18 cellular contexts compared by ENCODE assay signal in the genomic region with DNA sequence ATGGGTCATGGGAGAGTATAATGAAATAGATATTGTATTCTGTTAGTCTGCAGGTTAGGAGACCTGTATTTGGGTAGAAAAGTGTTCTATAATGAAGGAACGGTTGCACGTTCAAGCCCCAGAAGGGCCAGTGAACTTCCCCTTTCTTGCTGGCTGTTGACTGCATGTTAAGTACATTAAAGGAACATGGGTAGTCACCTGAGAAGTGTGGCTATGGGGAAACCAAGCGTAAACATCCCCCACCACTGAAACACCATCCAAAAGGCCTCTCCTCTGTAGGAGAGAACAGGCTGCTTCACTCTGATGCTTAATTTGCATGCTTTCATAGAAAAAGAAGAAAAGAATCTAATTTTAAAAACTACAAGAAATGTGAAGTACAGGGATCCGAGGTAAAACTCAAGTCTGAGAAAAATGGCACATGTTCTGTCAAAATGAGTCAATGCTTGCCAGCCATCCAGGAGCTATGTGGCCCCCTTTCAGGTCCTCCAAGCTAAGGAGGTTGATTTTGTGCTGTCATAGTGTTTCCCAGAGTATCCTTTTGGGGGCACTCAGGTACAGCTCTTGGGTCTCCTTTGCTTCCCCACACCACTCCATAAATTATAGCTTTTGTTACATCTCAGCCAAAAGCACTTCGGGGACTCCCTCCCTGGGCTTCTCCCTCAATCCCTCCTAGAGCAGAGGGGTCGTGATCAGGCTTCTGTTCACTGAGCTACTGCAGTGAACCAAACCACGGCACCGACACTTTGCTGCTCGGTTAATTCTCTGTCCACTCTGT.
DNase-seq lines count a peak whose midpoint lies in the region; ATAC-seq and TF ChIP-seq lines count a peak whose summit lies in the region.
"Had no signal": no experiment of that assay in that cellular context is flagged by ENCODE, and none has a peak within 500 bp of the region (broad histone marks: within the 10 kb centered on the region; RNA-seq: fewer than 3 reads in every experiment).

No MANE protein-coding gene starts in this region.

- H3K4me3 Mint-ChIP-seq in H9 = no peak overlapping the region
- no peak overlapping the region for H3K4me3 Mint-ChIP-seq in neural progenitor cell
- H3K4me3 Mint-ChIP-seq: activated CD4-positive, alpha-beta T cell treated with anti-CD3 and anti-CD28 coated beads, Interleukin-2, amount 10 ng/mL, durations not matched to agents 7 days and 5 days; activated naive CD4-positive, alpha-beta T cell treated with anti-CD3 and anti-CD28 coated beads, Interleukin-2, amount 10 ng/mL, durations not matched to agents 7 days and 5 days had no signal

- H3K14ac ChIP-seq in H9 (ENCODE audit: insufficient read depth, low read length) = no peak overlapping the region

- H3K27me3 Mint-ChIP-seq in H9 (ENCODE audit: low read depth) (no peaks in the 10 kb centered on the region; the same call in 1 of the 2 replicates), neural progenitor cell (ENCODE audit: insufficient read depth, low read depth) (no peaks in the 10 kb centered on the region)
- H3K27me3 Mint-ChIP-seq: activated CD4-positive, alpha-beta T cell treated with anti-CD3 and anti-CD28 coated beads, Interleukin-2, amount 10 ng/mL, durations not matched to agents 7 days and 5 days; activated naive CD4-positive, alpha-beta T cell treated with anti-CD3 and anti-CD28 coated beads, Interleukin-2, amount 10 ng/mL, durations not matched to agents 7 days and 5 days had no signal

- H2AK5ac ChIP-seq in H9 (ENCODE audit: insufficient read length, low read length) = no peak overlapping the region

- H2BK5ac ChIP-seq in H9 (ENCODE audit: insufficient read length, low read length) = no peak overlapping the region

- H2AFZ ChIP-seq in H9 (ENCODE audit: low read length) (no peak overlapping the region), neural progenitor cell (replicated peaks) (peak overlapping the region; percentile 50)

- TF ChIP-seq CTCF in H9 (conservative IDR thresholded peaks at IDR 0.05) = peak; percentile 52
- TF ChIP-seq CTCF in neural progenitor cell (IDR thresholded peaks at IDR 0.05) = peak; percentile 48

- no peak overlapping the region for H3K23ac ChIP-seq in H9 (ENCODE audit: insufficient read length, low read depth, low read length)

- no peak overlapping the region for H4K8ac ChIP-seq in H9 (replicated peaks; ENCODE audit: insufficient read length, low read depth, low read length)

- H3K9me3 Mint-ChIP-seq in H9 = peaks cover 19 to 21% of the 10 kb centered on the region in 2 experiments
- peaks cover 18% of the 10 kb centered on the region for H3K9me3 Mint-ChIP-seq in neural progenitor cell

- DNase-seq in DMS 273 (lab: John Stamatoyannopoulos, UW; ENCODE audit: unreplicated experiment) (peak; percentile 15), DMS 273 treated with DMSO at 0.1 percent for 48 hours (lab: John Stamatoyannopoulos, UW) (no peak), H9 (no peak), SW480 (ENCODE audit: low spot score) (peak; percentile 5), neural progenitor cell (ENCODE audit: low spot score) (peak; percentile 28), activated T-cell treated with anti-CD3 and anti-CD28 coated beads for 4 hours (no peak), UCSD-AML1 (lab: John Stamatoyannopoulos, UW; ENCODE audit: unreplicated experiment) (no peak), left lobe of liver (ENCODE audit: low spot score) (no peak)
- DNase-seq: activated CD4-positive, alpha-beta T cell treated with anti-CD3 and anti-CD28 coated beads, Interleukin-2, amount 10 ng/mL, durations not matched to agents 7 days and 5 days; activated naive CD4-positive, alpha-beta T cell treated with anti-CD3 and anti-CD28 coated beads, Interleukin-2, amount 10 ng/mL, durations not matched to agents 7 days and 5 days; colonic mucosa; DMS79 treated with DMSO at 0.1 percent for 48 hours; foreskin melanocyte; MM.1S; small intestine; thyroid gland had no signal

- peaks cover 3 to 16% (median 7%) of the 10 kb centered on the region in 3 experiments; a peak in 4 of 7 replicates for H3K36me3 Mint-ChIP-seq in H9 (ENCODE audit: insufficient read depth in 1 of 3, low read depth in 3 of 3)
- H3K36me3 Mint-ChIP-seq in neural progenitor cell = no peaks in the 10 kb centered on the region
- H3K36me3 Mint-ChIP-seq: activated naive CD4-positive, alpha-beta T cell treated with anti-CD3 and anti-CD28 coated beads, Interleukin-2, amount 10 ng/mL, durations not matched to agents 7 days and 5 days had no signal

- no peaks in the 10 kb centered on the region for H3K23me2 ChIP-seq in H9 (ENCODE audit: insufficient read length, low read depth, low read length, poor library complexity, severe bottlenecking)

- no peak overlapping the region for H3K27ac Mint-ChIP-seq in H9
- H3K27ac Mint-ChIP-seq in neural progenitor cell = no peak overlapping the region
- H3K27ac Mint-ChIP-seq: activated CD4-positive, alpha-beta T cell treated with anti-CD3 and anti-CD28 coated beads, Interleukin-2, amount 10 ng/mL, durations not matched to agents 7 days and 5 days; activated naive CD4-positive, alpha-beta T cell treated with anti-CD3 and anti-CD28 coated beads, Interleukin-2, amount 10 ng/mL, durations not matched to agents 7 days and 5 days had no signal

- H3K4me3 ChIP-seq in neural progenitor cell = no peak overlapping the region
- H3K4me3 ChIP-seq: BLaER1 treated with 17β-estradiol and CSF1 and Interleukin-3, amounts not matched to agents 10 nM and 100 nM; colonic mucosa; thyroid gland had no signal

- no peak overlapping the region for H2BK12ac ChIP-seq in H9 (ENCODE audit: insufficient read length, low read depth, low read length)

- no peaks in the 10 kb centered on the region for H3F3A ChIP-seq in neural progenitor cell (ENCODE audit: low read depth)

- no peak overlapping the region for H2BK15ac ChIP-seq in H9 (ENCODE audit: low read depth, low read length)

- no peak overlapping the region for H3T11ph ChIP-seq in H9 (ENCODE audit: low read length)

- H3K56ac ChIP-seq in H9 (ENCODE audit: insufficient read length, low read depth, low read length) = no peak overlapping the region

- H3K4ac ChIP-seq in H9 (ENCODE audit: low read depth, low read length) = no peak overlapping the region

- no CpG with 5 or more reads among the region's 9 CpGs for WGBS in H9 (ENCODE audit: extremely low coverage, insufficient read length, low lambda C conversion rate)

- H4K91ac ChIP-seq in H9 (ENCODE audit: insufficient read length, low read depth, low read length) = no peak overlapping the region

- H3K4me1 Mint-ChIP-seq in H9 = no peaks in the 10 kb centered on the region
- H3K4me1 Mint-ChIP-seq in neural progenitor cell = no peaks in the 10 kb centered on the region
- H3K4me1 Mint-ChIP-seq: activated CD4-positive, alpha-beta T cell treated with anti-CD3 and anti-CD28 coated beads, Interleukin-2, amount 10 ng/mL, durations not matched to agents 7 days and 5 days; activated naive CD4-positive, alpha-beta T cell treated with anti-CD3 and anti-CD28 coated beads, Interleukin-2, amount 10 ng/mL, durations not matched to agents 7 days and 5 days had no signal

- H2BK120ac ChIP-seq in H9 (ENCODE audit: low read depth, low read length, poor library complexity, severe bottlenecking) = no peak overlapping the region

- H3K79me2 ChIP-seq in H9 (ENCODE audit: insufficient read depth, low read length) (no peaks in the 10 kb centered on the region), neural progenitor cell (ENCODE audit: low read depth) (no peaks in the 10 kb centered on the region)

- no peak overlapping the region for H4K5ac ChIP-seq in H9 (ENCODE audit: insufficient read length, low read depth, low read length)

- no peaks in the 10 kb centered on the region for H3K27me3 ChIP-seq in H9 (ENCODE audit: insufficient read depth, low read length)
- H3K27me3 ChIP-seq in neural progenitor cell = no peaks in the 10 kb centered on the region
- H3K27me3 ChIP-seq: colonic mucosa, thyroid gland had no signal

- ATAC-seq in left lobe of liver = no peak

- H3K9me3 ChIP-seq in H9 (ENCODE audit: control insufficient read depth, low read depth, low read length) (no peaks in the 10 kb centered on the region), neural progenitor cell (ENCODE audit: low read depth) (peaks cover 8% of the 10 kb centered on the region)
- H3K9me3 ChIP-seq: colonic mucosa, thyroid gland had no signal

- H3K79me1 ChIP-seq in H9 (ENCODE audit: insufficient read depth, low read depth, low read length, poor library complexity, severe bottlenecking) = no peaks in the 10 kb centered on the region

- H3K9ac ChIP-seq in H9 (ENCODE audit: extremely low read depth, insufficient read length, low read length) (no peak overlapping the region), neural progenitor cell (no peak overlapping the region)
- H3K9ac ChIP-seq: BLaER1 treated with 17β-estradiol and CSF1 and Interleukin-3, amounts not matched to agents 10 nM and 100 nM had no signal

- H3K27ac ChIP-seq in H9 (ENCODE audit: insufficient read length, low read depth, low read length) = no peak overlapping the region
- H3K27ac ChIP-seq in neural progenitor cell = no peak overlapping the region
- H3K27ac ChIP-seq: 22Rv1; BLaER1 treated with 17β-estradiol and CSF1 and Interleukin-3, amounts not matched to agents 10 nM and 100 nM; colonic mucosa; thyroid gland had no signal

- H3K18ac ChIP-seq in H9 (ENCODE audit: insufficient read length, low read depth, low read length) = no peak overlapping the region

- H3K4me2 ChIP-seq in H9 (ENCODE audit: insufficient read depth, insufficient read length, low read length) (no peak overlapping the region), neural progenitor cell (no peak overlapping the region)
- H3K4me2 ChIP-seq: BLaER1 treated with 17β-estradiol and CSF1 and Interleukin-3, amounts not matched to agents 10 nM and 100 nM had no signal

- H2BK20ac ChIP-seq in H9 (ENCODE audit: low read depth, low read length, poor library complexity, severe bottlenecking) = no peak overlapping the region

- H3K4me1 ChIP-seq in H9 (ENCODE audit: insufficient read depth, low read length) = no peaks in the 10 kb centered on the region
- no peaks in the 10 kb centered on the region for H3K4me1 ChIP-seq in neural progenitor cell
- H3K4me1 ChIP-seq: BLaER1 treated with 17β-estradiol and CSF1 and Interleukin-3, amounts not matched to agents 10 nM and 100 nM; colonic mucosa; thyroid gland had no signal

- H4K20me1 ChIP-seq in H9 (ENCODE audit: control insufficient read depth, insufficient read depth, insufficient read length) (no peaks in the 10 kb centered on the region), neural progenitor cell (ENCODE audit: low read depth) (no peaks in the 10 kb centered on the region)
- H4K20me1 ChIP-seq: BLaER1 treated with 17β-estradiol and CSF1 and Interleukin-3, amounts not matched to agents 10 nM and 100 nM had no signal

- no peaks in the 10 kb centered on the region for H3K36me3 ChIP-seq in neural progenitor cell
- H3K36me3 ChIP-seq: BLaER1 treated with 17β-estradiol and CSF1 and Interleukin-3, amounts not matched to agents 10 nM and 100 nM; colonic mucosa; thyroid gland had no signal

Comparison
In these comparisons a context has a peak if more than half of its experiments do, and no peak if none do; other contexts are left out.
1. DNase-seq: peak in DMS 273 (single experiment), SW480 (single experiment) and neural progenitor cell (single experiment); none in DMS 273 treated with DMSO at 0.1 percent for 48 hours (single experiment), H9 (single experiment), activated T-cell treated with anti-CD3 and anti-CD28 coated beads for 4 hours (single experiment), UCSD-AML1 (single experiment) and left lobe of liver (single experiment).